ENCODE assay signal across 1 cellular context in the genomic region with DNA sequence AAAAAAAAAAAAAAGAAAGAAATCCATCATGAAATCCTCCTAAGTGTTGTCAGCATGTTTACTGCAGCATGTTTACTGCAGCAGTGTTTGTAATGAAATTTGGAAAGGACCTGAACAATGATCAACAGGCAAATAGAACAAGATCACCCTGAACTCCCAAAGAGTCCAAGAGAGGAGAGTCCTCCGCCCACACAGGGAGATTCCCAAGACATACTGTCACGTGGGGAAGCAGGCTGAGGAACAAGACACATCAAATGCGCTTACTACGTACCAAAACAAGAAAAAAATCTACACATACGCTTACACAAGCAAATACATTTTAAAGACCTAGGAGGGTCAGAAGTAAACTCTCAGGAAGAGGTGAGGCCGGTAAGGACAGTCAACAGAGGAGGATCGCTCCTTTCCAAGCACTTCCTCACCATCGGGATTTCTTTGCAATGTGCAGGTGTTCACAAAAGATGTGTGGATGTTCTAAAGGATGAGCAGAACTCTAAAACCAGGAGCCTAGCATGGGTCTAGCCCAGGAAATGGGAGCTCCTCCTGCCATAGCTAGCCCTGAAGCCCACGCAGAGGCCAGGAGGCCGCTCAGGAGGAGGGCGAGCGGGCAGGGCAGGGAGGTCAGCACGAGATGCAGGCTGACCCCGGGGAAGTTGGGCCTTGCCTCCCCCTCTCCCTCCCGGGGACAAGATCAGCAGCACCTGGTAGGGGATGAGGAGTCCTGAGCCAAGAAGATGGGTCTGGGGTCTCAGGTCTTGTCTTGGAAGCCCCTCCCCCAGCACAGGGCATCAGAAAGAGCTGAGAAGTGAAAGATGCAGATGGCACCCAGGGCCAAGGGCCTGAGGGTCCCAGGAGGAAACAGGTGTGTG.
TF ChIP-seq lines count a peak whose summit lies in the region.

No MANE protein-coding gene starts in this region.

TF ChIP-seq in HepG2, 621 proteins besides CTCF, POLR2A, EP300 and RAD21 (continued from another document):
- no peak for TF ChIP-seq CENPT (CRISPR knock-in tag; IDR thresholded peaks at IDR 0.05; ENCODE audit: low read depth)
- TF ChIP-seq ELF1 (CRISPR knock-in tag; IDR thresholded peaks at IDR 0.05): no peak
- no peak for TF ChIP-seq AGO2 (optimal IDR thresholded peaks at IDR 0.05; ENCODE audit: low read depth, low read length)
- TF ChIP-seq, protein P1, sequence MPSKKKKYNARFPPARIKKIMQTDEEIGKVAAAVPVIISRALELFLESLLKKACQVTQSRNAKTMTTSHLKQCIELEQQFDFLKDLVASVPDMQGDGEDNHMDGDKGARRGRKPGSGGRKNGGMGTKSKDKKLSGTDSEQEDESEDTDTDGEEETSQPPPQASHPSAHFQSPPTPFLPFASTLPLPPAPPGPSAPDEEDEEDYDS (CRISPR knock-in tag; IDR thresholded peaks at IDR 0.05): no peak
- no peak for TF ChIP-seq ZNF382 (CRISPR knock-in tag; IDR thresholded peaks at IDR 0.05; ENCODE audit: borderline replicate concordance)
- TF ChIP-seq, protein P2, sequence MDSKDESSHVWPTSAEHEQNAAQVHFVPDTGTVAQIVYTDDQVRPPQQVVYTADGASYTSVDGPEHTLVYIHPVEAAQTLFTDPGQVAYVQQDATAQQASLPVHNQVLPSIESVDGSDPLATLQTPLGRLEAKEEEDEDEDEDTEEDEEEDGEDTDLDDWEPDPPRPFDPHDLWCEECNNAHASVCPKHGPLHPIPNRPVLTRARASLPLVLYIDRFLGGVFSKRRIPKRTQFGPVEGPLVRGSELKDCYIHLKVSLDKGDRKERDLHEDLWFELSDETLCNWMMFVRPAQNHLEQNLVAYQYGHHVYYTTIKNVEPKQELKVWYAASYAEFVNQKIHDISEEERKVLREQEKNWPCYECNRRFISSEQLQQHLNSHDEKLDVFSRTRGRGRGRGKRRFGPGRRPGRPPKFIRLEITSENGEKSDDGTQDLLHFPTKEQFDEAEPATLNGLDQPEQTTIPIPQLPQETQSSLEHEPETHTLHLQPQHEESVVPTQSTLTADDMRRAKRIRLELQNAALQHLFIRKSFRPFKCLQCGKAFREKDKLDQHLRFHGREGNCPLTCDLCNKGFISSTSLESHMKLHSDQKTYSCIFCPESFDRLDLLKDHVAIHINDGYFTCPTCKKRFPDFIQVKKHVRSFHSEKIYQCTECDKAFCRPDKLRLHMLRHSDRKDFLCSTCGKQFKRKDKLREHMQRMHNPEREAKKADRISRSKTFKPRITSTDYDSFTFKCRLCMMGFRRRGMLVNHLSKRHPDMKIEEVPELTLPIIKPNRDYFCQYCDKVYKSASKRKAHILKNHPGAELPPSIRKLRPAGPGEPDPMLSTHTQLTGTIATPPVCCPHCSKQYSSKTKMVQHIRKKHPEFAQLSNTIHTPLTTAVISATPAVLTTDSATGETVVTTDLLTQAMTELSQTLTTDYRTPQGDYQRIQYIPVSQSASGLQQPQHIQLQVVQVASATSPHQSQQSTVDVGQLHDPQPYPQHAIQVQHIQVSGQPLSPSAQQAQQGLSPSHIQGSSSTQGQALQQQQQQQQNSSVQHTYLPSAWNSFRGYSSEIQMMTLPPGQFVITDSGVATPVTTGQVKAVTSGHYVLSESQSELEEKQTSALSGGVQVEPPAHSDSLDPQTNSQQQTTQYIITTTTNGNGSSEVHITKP (CRISPR knock-in tag; IDR thresholded peaks at IDR 0.05; ENCODE audit: low read depth): no peak
- no peak for TF ChIP-seq ZNF317 (CRISPR knock-in tag; IDR thresholded peaks at IDR 0.05)
- no peak for TF ChIP-seq CC2D1A (CRISPR knock-in tag; IDR thresholded peaks at IDR 0.05)
- TF ChIP-seq ZNF781 (CRISPR knock-in tag; IDR thresholded peaks at IDR 0.05; ENCODE audit: borderline replicate concordance, not compliant biosample characterization): no peak
- no peak for TF ChIP-seq CHD4 (IDR thresholded peaks at IDR 0.05; ENCODE audit: borderline replicate concordance, low read length)
- no peak for TF ChIP-seq ZSCAN22 (CRISPR knock-in tag; IDR thresholded peaks at IDR 0.05)
- TF ChIP-seq, protein P3, sequence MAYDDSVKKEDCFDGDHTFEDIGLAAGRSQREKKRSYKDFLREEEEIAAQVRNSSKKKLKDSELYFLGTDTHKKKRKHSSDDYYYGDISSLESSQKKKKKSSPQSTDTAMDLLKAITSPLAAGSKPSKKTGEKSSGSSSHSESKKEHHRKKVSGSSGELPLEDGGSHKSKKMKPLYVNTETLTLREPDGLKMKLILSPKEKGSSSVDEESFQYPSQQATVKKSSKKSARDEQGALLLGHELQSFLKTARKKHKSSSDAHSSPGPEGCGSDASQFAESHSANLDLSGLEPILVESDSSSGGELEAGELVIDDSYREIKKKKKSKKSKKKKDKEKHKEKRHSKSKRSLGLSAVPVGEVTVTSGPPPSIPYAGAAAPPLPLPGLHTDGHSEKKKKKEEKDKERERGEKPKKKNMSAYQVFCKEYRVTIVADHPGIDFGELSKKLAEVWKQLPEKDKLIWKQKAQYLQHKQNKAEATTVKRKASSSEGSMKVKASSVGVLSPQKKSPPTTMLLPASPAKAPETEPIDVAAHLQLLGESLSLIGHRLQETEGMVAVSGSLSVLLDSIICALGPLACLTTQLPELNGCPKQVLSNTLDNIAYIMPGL (CRISPR knock-in tag; IDR thresholded peaks at IDR 0.05; ENCODE audit: borderline replicate concordance in 1 of 2, low read depth in 1 of 2): no peak
- no peak for TF ChIP-seq RFX1 (IDR thresholded peaks at IDR 0.05)
- TF ChIP-seq THAP9 (CRISPR knock-in tag; IDR thresholded peaks at IDR 0.05; ENCODE audit: borderline replicate concordance): no peak
- TF ChIP-seq ZNF772 (CRISPR knock-in tag; IDR thresholded peaks at IDR 0.05): no peak
- TF ChIP-seq DPF2 (CRISPR knock-in tag; IDR thresholded peaks at IDR 0.05; ENCODE audit: borderline replicate concordance, low read depth): no peak
TF ChIP-seq in HepG2: peak in this region for 0.
